Comparison of ENCODE assay signal across 10 cellular contexts in the genomic region with DNA sequence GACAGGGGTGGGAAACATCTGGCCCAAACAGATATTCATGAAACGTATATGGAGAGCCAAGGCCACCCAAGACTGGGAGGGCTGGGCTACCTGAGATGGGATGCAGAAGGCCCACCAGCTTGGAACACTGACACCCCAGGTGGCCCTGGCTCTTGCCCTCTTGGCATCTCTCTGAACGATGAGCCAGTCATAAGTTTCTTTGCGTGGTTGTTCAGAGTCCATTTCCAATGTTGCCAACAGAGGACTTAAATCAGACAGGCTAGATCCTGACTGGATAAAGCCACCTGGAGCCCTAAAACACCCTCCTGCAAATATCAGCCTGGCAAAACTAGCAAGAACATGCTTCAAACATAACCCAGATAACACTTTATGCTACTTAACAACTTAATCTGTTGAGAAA. TPM values are rescaled to one million over a fixed set of nuclear protein-coding genes. Genes with fewer than 3 reads are reported as not detected.
A peak's percentile ranks its signal among the peaks of the same experiment; 100 is the strongest.
DNase-seq lines count a peak whose midpoint lies in the region; ATAC-seq and TF ChIP-seq lines count a peak whose summit lies in the region.
"Had no signal": no experiment of that assay in that cellular context is flagged by ENCODE, and none has a peak within 500 bp of the region (broad histone marks: within the 10 kb centered on the region; RNA-seq: fewer than 3 reads in every experiment).

No MANE protein-coding gene starts in this region.

- H3K79me2 ChIP-seq in OCI-LY3 (ENCODE audit: low read length), result peaks cover 83% of the 10 kb centered on the region

- H3K27ac ChIP-seq in BLaER1 (peak overlapping the region; percentile 74; the same call in 1 of the 2 replicates), OCI-LY3 (ENCODE audit: low read length) (peak overlapping the region; percentile 99), neutrophil (peak overlapping the region; percentile 86)

- H3K36me3 ChIP-seq in BLaER1, result peaks cover 12% of the 10 kb centered on the region
- no peaks in the 10 kb centered on the region for H3K36me3 ChIP-seq in OCI-LY3 (replicated peaks; ENCODE audit: low read depth, low read length)
- no peaks in the 10 kb centered on the region for H3K36me3 ChIP-seq in neutrophil

- DNase-seq in erythroblast (lab: John Stamatoyannopoulos, UW) (peak; percentile 71 to 85), osteocyte (ENCODE audit: extremely low spot score, unreplicated experiment) (no peak)
- no peak for DNase-seq in NK-92 treated with Interleukin-12 subunit alpha and Interleukin-12 subunit beta, amount 100 ng/mL, for 24 hours (lab: John Stamatoyannopoulos, UW)
- DNase-seq: effector CD8-positive, alpha-beta T cell; stimulated activated CD8-positive, alpha-beta memory T cell treated with anti-CD3 and anti-CD28 coated beads, Interleukin-4, amount 100 ng/mL, for 48 hours had no signal

- H3K27me3 ChIP-seq in BLaER1, result no peaks in the 10 kb centered on the region
- H3K27me3 ChIP-seq in OCI-LY3 (ENCODE audit: low read depth, low read length), result no peaks in the 10 kb centered on the region
- H3K27me3 ChIP-seq in neutrophil, result no peaks in the 10 kb centered on the region

- TF ChIP-seq CTCF in OCI-LY3 (IDR thresholded peaks at IDR 0.05; ENCODE audit: low read depth, low read length) (no peak), neutrophil (IDR thresholded peaks at IDR 0.05) (no peak), osteocyte (IDR thresholded peaks at IDR 0.05) (no peak)

- H3K9me3 Mint-ChIP-seq in osteocyte (ENCODE audit: unreplicated experiment), result no peaks in the 10 kb centered on the region

- no peak overlapping the region for H3K27ac Mint-ChIP-seq in osteocyte (ENCODE audit: unreplicated experiment)

- peaks cover 35% of the 10 kb centered on the region for H3K4me1 Mint-ChIP-seq in osteocyte (ENCODE audit: unreplicated experiment)

- peaks cover 4% of the 10 kb centered on the region for H3K36me3 Mint-ChIP-seq in osteocyte (ENCODE audit: unreplicated experiment)

- TF ChIP-seq POLR2A in erythroblast (IDR thresholded peaks at IDR 0.05; ENCODE audit: low read length), result no peak

- H3K9ac ChIP-seq in BLaER1, result no peak overlapping the region
- peak overlapping the region; percentile 87 for H3K9ac ChIP-seq in OCI-LY3 (ENCODE audit: low read length)

- H3K4me1 ChIP-seq in BLaER1 (peaks cover 64% of the 10 kb centered on the region), OCI-LY3 (ENCODE audit: low read length) (peaks cover 90% of the 10 kb centered on the region), neutrophil (ENCODE audit: control insufficient read depth in 1 of 2, insufficient read depth in 1 of 2, low read depth in 1 of 2, low read length in 1 of 2) (peaks cover 45 to 53% of the 10 kb centered on the region in 2 experiments)

- no peak overlapping the region for H2AFZ ChIP-seq in OCI-LY3 (ENCODE audit: low read depth, low read length)

- H3K27me3 Mint-ChIP-seq in osteocyte (ENCODE audit: unreplicated experiment), result no peaks in the 10 kb centered on the region

- no peak overlapping the region for H3K4me3 Mint-ChIP-seq in osteocyte (ENCODE audit: unreplicated experiment)

- no peak overlapping the region for H3K4me3 ChIP-seq in BLaER1
- peak overlapping the region; percentile 11; the same call in 1 of the 2 replicates for H3K4me3 ChIP-seq in OCI-LY3 (ENCODE audit: low read length)
- peak overlapping the region; percentile 4 to 15 for H3K4me3 ChIP-seq in neutrophil (ENCODE audit: low read depth in 1 of 2, low read length in 1 of 2)

- H3K4me2 ChIP-seq in BLaER1 (peak overlapping the region; percentile 72), OCI-LY3 (ENCODE audit: low read length) (peak overlapping the region; percentile 72)

- H4K20me1 ChIP-seq in BLaER1 (no peaks in the 10 kb centered on the region), OCI-LY3 (ENCODE audit: insufficient read depth, low read length) (no peaks in the 10 kb centered on the region)

- ATAC-seq in GM21723 (IDR thresholded peaks at IDR 0.05; ENCODE audit: unreplicated experiment), result no peak
- no peak for ATAC-seq in GM19463 (IDR thresholded peaks at IDR 0.05; ENCODE audit: unreplicated experiment)

- H3K9me3 ChIP-seq in BLaER1 (no peaks in the 10 kb centered on the region), OCI-LY3 (ENCODE audit: insufficient read depth, low read length) (no peaks in the 10 kb centered on the region), neutrophil (no peaks in the 10 kb centered on the region)

RNA-seq across cellular contexts. Expression of gene LPIN2, which starts 42.6 kb away (rescaled TPM):
- total RNA-seq in osteocyte, result 34.8 and 36.9 TPM in 2 replicates

Comparison
In these comparisons a context has a peak if more than half of its experiments do, and no peak if none do; other contexts are left out.
1. DNase-seq: peak in erythroblast (2 of 2); none in NK-92 treated with Interleukin-12 subunit alpha and Interleukin-12 subunit beta, amount 100 ng/mL, for 24 hours (single experiment) and osteocyte (single experiment).
2. Peak in every context shown above with its lines, with median percentiles within 50 percentile points of each other: H3K27ac ChIP-seq.